In genomic region chr10:969473-970150, GRCh38 we compare ENCODE assay signal across 2 cellular contexts.
A peak's percentile ranks its signal among the peaks of the same experiment; 100 is the strongest.
TF ChIP-seq lines count a peak whose summit lies in the region.

No MANE protein-coding gene starts in this region.

TF ChIP-seq in HCT116, 20 proteins besides CTCF, POLR2A, EP300 and RAD21:
- TF ChIP-seq EGR1 (IDR thresholded peaks at IDR 0.05; ENCODE audit: low read depth) = no peak
- TF ChIP-seq CBX3 (IDR thresholded peaks at IDR 0.05; ENCODE audit: low read depth) = no peak
- TF ChIP-seq, protein P1, sequence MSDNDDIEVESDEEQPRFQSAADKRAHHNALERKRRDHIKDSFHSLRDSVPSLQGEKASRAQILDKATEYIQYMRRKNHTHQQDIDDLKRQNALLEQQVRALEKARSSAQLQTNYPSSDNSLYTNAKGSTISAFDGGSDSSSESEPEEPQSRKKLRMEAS (IDR thresholded peaks at IDR 0.05) = peak; percentile 34; the same call in 1 of the 2 replicates
- no peak for TF ChIP-seq CEBPB (IDR thresholded peaks at IDR 0.05; ENCODE audit: low read depth)
TF ChIP-seq in HCT116: peak in this region for 1.

TF ChIP-seq in HepG2, 621 proteins besides CTCF, POLR2A, EP300 and RAD21:
- peak; percentile 23 for TF ChIP-seq IKZF4 (CRISPR knock-in tag; IDR thresholded peaks at IDR 0.05; ENCODE audit: borderline replicate concordance, low read depth, not compliant biosample characterization)
- 0 out of 4 replicates have a peak, but pooled peaks of 1 of the 2 experiments have one; percentile 5 for TF ChIP-seq HMGXB4 (CRISPR knock-in tag; IDR thresholded peaks at IDR 0.05; ENCODE audit: borderline replicate concordance in 1 of 2, low read depth in 1 of 2)
- TF ChIP-seq ZNF224 (CRISPR knock-in tag; IDR thresholded peaks at IDR 0.05) = no peak
- peak; percentile 97 for TF ChIP-seq ZNF121 (CRISPR knock-in tag; IDR thresholded peaks at IDR 0.05)
- TF ChIP-seq, protein P2, sequence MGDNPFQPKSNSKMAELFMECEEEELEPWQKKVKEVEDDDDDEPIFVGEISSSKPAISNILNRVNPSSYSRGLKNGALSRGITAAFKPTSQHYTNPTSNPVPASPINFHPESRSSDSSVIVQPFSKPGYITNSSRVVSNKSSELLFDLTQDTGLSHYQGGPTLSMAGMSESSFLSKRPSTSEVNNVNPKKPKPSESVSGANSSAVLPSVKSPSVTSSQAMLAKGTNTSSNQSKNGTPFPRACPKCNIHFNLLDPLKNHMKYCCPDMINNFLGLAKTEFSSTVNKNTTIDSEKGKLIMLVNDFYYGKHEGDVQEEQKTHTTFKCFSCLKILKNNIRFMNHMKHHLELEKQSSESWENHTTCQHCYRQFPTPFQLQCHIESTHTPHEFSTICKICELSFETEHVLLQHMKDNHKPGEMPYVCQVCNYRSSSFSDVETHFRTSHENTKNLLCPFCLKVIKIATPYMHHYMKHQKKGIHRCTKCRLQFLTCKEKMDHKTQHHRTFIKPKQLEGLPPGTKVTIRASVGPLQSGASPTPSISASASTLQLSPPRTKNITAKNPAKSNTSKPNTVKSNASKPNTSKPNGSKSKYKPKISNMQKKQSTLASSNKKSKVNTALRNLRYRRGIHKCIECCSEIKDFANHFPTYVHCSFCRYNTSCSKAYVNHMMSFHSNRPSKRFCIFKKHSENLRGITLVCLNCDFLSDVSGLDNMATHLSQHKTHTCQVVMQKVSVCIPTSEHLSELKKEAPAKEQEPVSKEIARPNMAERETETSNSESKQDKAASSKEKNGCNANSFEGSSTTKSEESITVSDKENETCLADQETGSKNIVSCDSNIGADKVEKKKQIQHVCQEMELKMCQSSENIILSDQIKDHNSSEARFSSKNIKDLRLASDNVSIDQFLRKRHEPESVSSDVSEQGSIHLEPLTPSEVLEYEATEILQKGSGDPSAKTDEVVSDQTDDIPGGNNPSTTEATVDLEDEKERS (CRISPR knock-in tag; IDR thresholded peaks at IDR 0.05) = 0 out of 2 replicates have a peak, but pooled peaks have one; percentile 18
- TF ChIP-seq ZNF547 (CRISPR knock-in tag; IDR thresholded peaks at IDR 0.05) = 0 out of 2 replicates have a peak, but pooled peaks have one; percentile 17
- no peak for TF ChIP-seq RFX1 (IDR thresholded peaks at IDR 0.05)
- TF ChIP-seq, protein P3, sequence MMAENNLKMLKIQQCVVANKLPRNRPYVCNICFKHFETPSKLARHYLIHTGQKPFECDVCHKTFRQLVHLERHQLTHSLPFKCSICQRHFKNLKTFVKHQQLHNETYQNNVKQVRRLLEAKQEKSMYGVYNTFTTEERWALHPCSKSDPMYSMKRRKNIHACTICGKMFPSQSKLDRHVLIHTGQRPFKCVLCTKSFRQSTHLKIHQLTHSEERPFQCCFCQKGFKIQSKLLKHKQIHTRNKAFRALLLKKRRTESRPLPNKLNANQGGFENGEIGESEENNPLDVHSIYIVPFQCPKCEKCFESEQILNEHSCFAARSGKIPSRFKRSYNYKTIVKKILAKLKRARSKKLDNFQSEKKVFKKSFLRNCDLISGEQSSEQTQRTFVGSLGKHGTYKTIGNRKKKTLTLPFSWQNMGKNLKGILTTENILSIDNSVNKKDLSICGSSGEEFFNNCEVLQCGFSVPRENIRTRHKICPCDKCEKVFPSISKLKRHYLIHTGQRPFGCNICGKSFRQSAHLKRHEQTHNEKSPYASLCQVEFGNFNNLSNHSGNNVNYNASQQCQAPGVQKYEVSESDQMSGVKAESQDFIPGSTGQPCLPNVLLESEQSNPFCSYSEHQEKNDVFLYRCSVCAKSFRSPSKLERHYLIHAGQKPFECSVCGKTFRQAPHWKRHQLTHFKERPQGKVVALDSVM (CRISPR knock-in tag; IDR thresholded peaks at IDR 0.05) = no peak
- peak; percentile 59 for TF ChIP-seq ATF7 (IDR thresholded peaks at IDR 0.05)
- TF ChIP-seq ATF7 (CRISPR knock-in tag; IDR thresholded peaks at IDR 0.05) = no peak
- 0 out of 2 replicates have a peak, but pooled peaks have one; percentile 1 for TF ChIP-seq ZNF350 (CRISPR knock-in tag; IDR thresholded peaks at IDR 0.05; ENCODE audit: borderline replicate concordance, low read depth)
- peak; percentile 42 for TF ChIP-seq ZNF687 (CRISPR knock-in tag; IDR thresholded peaks at IDR 0.05)
- TF ChIP-seq, protein P1 (IDR thresholded peaks at IDR 0.05) = peak; percentile 26; the same call in 1 of the 2 replicates
- peak; percentile 59 for TF ChIP-seq CEBPG (CRISPR knock-in tag; IDR thresholded peaks at IDR 0.05)
- peak; percentile 30; the same call in 1 of the 2 replicates for TF ChIP-seq CEBPB (IDR thresholded peaks at IDR 0.05; ENCODE audit: borderline replicate concordance, low read depth, low read length)
- no peak for TF ChIP-seq ATF2 (CRISPR knock-in tag; IDR thresholded peaks at IDR 0.05)
- 0 out of 2 replicates have a peak, but pooled peaks have one; percentile 11 for TF ChIP-seq ZZZ3 (CRISPR knock-in tag; IDR thresholded peaks at IDR 0.05; ENCODE audit: borderline replicate concordance)
- TF ChIP-seq ZNF598 (CRISPR knock-in tag; IDR thresholded peaks at IDR 0.05; ENCODE audit: borderline replicate concordance) = peak; percentile 38; the same call in 1 of the 2 replicates
- no peak for TF ChIP-seq PHF21A (CRISPR knock-in tag; IDR thresholded peaks at IDR 0.05)
